ENCODE assay signal across 1 cellular context in the genomic region with DNA sequence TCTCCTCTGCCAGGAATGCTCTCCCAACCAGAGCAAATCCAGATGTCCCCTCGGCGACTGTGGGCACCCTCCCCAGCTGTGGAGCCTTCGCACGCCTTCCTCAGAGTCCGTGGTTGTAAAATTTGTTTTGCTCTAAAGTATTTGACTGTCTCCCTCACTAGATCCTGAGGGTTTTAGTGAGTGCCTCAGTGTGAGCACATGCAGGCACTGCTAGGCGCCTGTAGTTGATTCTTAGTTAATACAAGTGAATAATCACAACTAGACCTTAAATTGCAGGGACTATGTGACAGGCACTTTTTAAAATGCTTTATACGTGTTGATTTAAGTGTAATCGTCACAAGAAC.
A peak's percentile ranks its signal among the peaks of the same experiment; 100 is the strongest.
TF ChIP-seq lines count a peak whose summit lies in the region.

No MANE protein-coding gene starts in this region.

TF ChIP-seq in GM12878, 131 proteins besides CTCF, POLR2A, EP300 and RAD21:
- TF ChIP-seq, protein P1, sequence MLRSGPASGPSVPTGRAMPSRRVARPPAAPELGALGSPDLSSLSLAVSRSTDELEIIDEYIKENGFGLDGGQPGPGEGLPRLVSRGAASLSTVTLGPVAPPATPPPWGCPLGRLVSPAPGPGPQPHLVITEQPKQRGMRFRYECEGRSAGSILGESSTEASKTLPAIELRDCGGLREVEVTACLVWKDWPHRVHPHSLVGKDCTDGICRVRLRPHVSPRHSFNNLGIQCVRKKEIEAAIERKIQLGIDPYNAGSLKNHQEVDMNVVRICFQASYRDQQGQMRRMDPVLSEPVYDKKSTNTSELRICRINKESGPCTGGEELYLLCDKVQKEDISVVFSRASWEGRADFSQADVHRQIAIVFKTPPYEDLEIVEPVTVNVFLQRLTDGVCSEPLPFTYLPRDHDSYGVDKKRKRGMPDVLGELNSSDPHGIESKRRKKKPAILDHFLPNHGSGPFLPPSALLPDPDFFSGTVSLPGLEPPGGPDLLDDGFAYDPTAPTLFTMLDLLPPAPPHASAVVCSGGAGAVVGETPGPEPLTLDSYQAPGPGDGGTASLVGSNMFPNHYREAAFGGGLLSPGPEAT (IDR thresholded peaks at IDR 0.05; ENCODE audit: low read depth), result 0 out of 2 replicates have a peak, but pooled peaks have one; percentile 36
- TF ChIP-seq RAD51 (IDR thresholded peaks at IDR 0.05), result no peak
- TF ChIP-seq CHD2 (IDR thresholded peaks at IDR 0.05; ENCODE audit: borderline replicate concordance, low read depth, low read length), result no peak
- no peak for TF ChIP-seq ZZZ3 (IDR thresholded peaks at IDR 0.05; ENCODE audit: control insufficient read depth, insufficient read length, low read depth)
- TF ChIP-seq BACH1 (IDR thresholded peaks at IDR 0.05; ENCODE audit: borderline replicate concordance), result no peak
- no peak for TF ChIP-seq EED (IDR thresholded peaks at IDR 0.05; ENCODE audit: low read depth)
- TF ChIP-seq PAX5 (IDR thresholded peaks at IDR 0.05; ENCODE audit: borderline replicate concordance, low read depth, low read length), result no peak
